Comparison of ENCODE assay signal across 8 cellular contexts in the genomic region with DNA sequence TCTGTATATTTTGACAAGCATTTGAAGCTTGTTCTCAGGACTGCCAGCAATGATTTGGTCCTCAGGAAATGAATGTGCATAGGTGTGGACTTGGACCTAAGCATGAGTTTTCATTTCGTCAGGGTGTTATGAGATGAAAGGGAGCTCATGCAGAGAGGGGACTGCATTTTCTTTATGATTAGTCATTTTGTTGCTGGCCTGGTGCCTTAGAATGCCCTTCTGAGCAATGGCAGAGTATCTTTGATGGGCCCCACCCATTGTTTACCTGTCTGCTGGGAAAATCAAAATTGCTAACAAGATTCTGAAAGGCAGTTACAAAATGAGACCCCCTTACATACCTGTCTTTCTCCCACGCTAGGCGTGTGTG. TPM values are rescaled to one million over a fixed set of nuclear protein-coding genes. Genes with fewer than 3 reads are reported as not detected.
DNase-seq lines count a peak whose midpoint lies in the region; ATAC-seq, FAIRE-seq and TF ChIP-seq lines count a peak whose summit lies in the region.

No MANE protein-coding gene starts in this region.

- H4K20me1 ChIP-seq in PC-3 (ENCODE audit: low read length) = no peaks in the 10 kb centered on the region

- POLR2A ChIA-PET in HEK293 (lab: Yijun Ruan, JAX) = no interaction called here
- POLR2A ChIA-PET in PC-3 (lab: Charles Lee; ENCODE audit: unreplicated experiment) = interaction anchor here (0.5 kb wide), 1 partner anchor 119 kb away, joined by 4 read pairs; no protein-coding TSS in a partner anchor

- CTCF ChIA-PET in HEK293 (lab: Yijun Ruan, JAX) = interaction anchor here (0.5 to 10.0 kb wide), 11 partner anchors 55 to 757 kb away, joined by 3 to 168 read pairs (median 5); a partner anchor contains a TSS
- CTCF ChIA-PET in PC-3 (lab: Charles Lee) = interaction anchor here (0.6 to 1.2 kb wide), 2 partner anchors 396 to 951 kb away, joined by 3 to 16 read pairs; no protein-coding TSS in a partner anchor

- TF ChIP-seq CTCF in HEK293 (tag by site-specific recombination; IDR thresholded peaks at IDR 0.05) = no peak
- TF ChIP-seq CTCF in PC-3 (conservative IDR thresholded peaks at IDR 0.05; ENCODE audit: low read depth, low read length) = no peak
- no peak for TF ChIP-seq CTCF in left lung (IDR thresholded peaks at IDR 0.05)

- peak overlapping the region; percentile 4; the same call in 1 of the 2 replicates for H2AFZ ChIP-seq in PC-3 (ENCODE audit: low read length)

- no peaks in the 10 kb centered on the region for H3K9me3 ChIP-seq in HEK293 (ENCODE audit: control insufficient read depth, insufficient read depth, low read depth, low read length)
- H3K9me3 ChIP-seq in PC-3 (ENCODE audit: low read length) = no peaks in the 10 kb centered on the region
- no peaks in the 10 kb centered on the region for H3K9me3 ChIP-seq in left lung

- H3K27ac ChIP-seq in HEK293 (ENCODE audit: extremely low read depth, low read depth, low read length) (no peak overlapping the region; the same call in 1 of the 2 replicates), PC-3 (ENCODE audit: low read length) (peak overlapping the region; percentile 97), left lung (peak overlapping the region; percentile 42 to 43)

- H3K9me2 ChIP-seq in PC-3 (replicated peaks; ENCODE audit: low read length) = no peaks in the 10 kb centered on the region

- no peak for TF ChIP-seq POLR2A in H54 (IDR thresholded peaks at IDR 0.05; ENCODE audit: low read depth, low read length)

- H3K27me3 ChIP-seq in PC-3 (ENCODE audit: low read length) = no peaks in the 10 kb centered on the region
- no peaks in the 10 kb centered on the region for H3K27me3 ChIP-seq in left lung

- no TSS peak for BruUV-seq in PC-3 (replicated peaks; lab: Mats Ljungman, UMichigan)

- FAIRE-seq in H54 (lab: Jason Lieb, UNC) = no peak

- H3F3A ChIP-seq in PC-3 (ENCODE audit: low read length, unreplicated experiment) = no peaks in the 10 kb centered on the region

- H3K4me3 ChIP-seq in HEK293 (ENCODE audit: low read depth, low read length) = no peak overlapping the region
- peak overlapping the region; percentile 51 for H3K4me3 ChIP-seq in PC-3 (ENCODE audit: low read length)
- H3K4me3 ChIP-seq in left lung = no peak overlapping the region

- H3K9ac ChIP-seq in PC-3 (ENCODE audit: low read length) = peak overlapping the region; percentile 75

- H3K36me3 ChIP-seq in HEK293 (ENCODE audit: control insufficient read depth in 2 of 2, insufficient read depth in 1 of 2, low read length in 2 of 2) = peaks cover 0 to 7% of the 10 kb centered on the region in 2 experiments; a peak in 1 of 3 replicates
- no peaks in the 10 kb centered on the region for H3K36me3 ChIP-seq in PC-3 (ENCODE audit: low read depth, low read length)
- peaks cover 0 to 16% of the 10 kb centered on the region in 2 donors for H3K36me3 ChIP-seq in left lung

- peaks cover 11% of the 10 kb centered on the region; the same call in 1 of the 2 replicates for H3K4me1 ChIP-seq in HEK293 (ENCODE audit: control insufficient read depth, insufficient read depth, low read length)
- H3K4me1 ChIP-seq in PC-3 (ENCODE audit: insufficient read depth, low read length) = peaks cover 28% of the 10 kb centered on the region
- peaks cover 6 to 20% of the 10 kb centered on the region in 2 donors for H3K4me1 ChIP-seq in left lung

- intact Hi-C loops in PC-3 (cut with micrococcal nuclease) (loop anchor here (2.0 kb wide), 2 partner anchors 735 to 743 kb away; no protein-coding TSS in a partner anchor), left lung (cut with DNase I) (loop anchor here in 1 of 2 donors (10.0 kb wide), 1 partner anchor 389 kb away; no protein-coding TSS in a partner anchor)

- no peaks in the 10 kb centered on the region for H3K79me2 ChIP-seq in PC-3 (ENCODE audit: low read length)

- H3K4me2 ChIP-seq in PC-3 (ENCODE audit: low read length) = peak overlapping the region; percentile 77

- ATAC-seq in GM18499 (IDR thresholded peaks at IDR 0.05; ENCODE audit: insufficient read depth, unreplicated experiment) (peak; percentile 40), PC-3 (peak; percentile 80), left lung (peak; percentile 42)

- DNase-seq in PC-3 (peak; percentile 87), left lung (no peak), COLO668 (lab: John Stamatoyannopoulos, UW; ENCODE audit: unreplicated experiment) (no peak), H54 (ENCODE audit: insufficient read length, low spot score) (no peak), NOMO-1 (lab: John Stamatoyannopoulos, UW; ENCODE audit: unreplicated experiment in 2 of 2) (no peak), NCI-H1436 treated with DMSO at 0.1 percent for 48 hours (lab: John Stamatoyannopoulos, UW) (no peak)

TF ChIP-seq in HEK293, 187 proteins besides CTCF, POLR2A, EP300 and RAD21:
- TF ChIP-seq ZFP69B (tag by site-specific recombination; IDR thresholded peaks at IDR 0.05) (peak; percentile 89), ZNF629 (tag by site-specific recombination; IDR thresholded peaks at IDR 0.05) (peak; percentile 10; the same call in 1 of the 2 replicates), GFI1B (tag by site-specific recombination; IDR thresholded peaks at IDR 0.05) (0 out of 2 replicates have a peak, but pooled peaks have one; percentile 32), ZNF311 (tag by site-specific recombination; IDR thresholded peaks at IDR 0.05; ENCODE audit: borderline replicate concordance) (no peak), ZIC2 (tag by site-specific recombination; IDR thresholded peaks at IDR 0.05) (no peak), FEZF1 (tag by site-specific recombination; IDR thresholded peaks at IDR 0.05) (peak; percentile 70)
- TF ChIP-seq, protein P1, sequence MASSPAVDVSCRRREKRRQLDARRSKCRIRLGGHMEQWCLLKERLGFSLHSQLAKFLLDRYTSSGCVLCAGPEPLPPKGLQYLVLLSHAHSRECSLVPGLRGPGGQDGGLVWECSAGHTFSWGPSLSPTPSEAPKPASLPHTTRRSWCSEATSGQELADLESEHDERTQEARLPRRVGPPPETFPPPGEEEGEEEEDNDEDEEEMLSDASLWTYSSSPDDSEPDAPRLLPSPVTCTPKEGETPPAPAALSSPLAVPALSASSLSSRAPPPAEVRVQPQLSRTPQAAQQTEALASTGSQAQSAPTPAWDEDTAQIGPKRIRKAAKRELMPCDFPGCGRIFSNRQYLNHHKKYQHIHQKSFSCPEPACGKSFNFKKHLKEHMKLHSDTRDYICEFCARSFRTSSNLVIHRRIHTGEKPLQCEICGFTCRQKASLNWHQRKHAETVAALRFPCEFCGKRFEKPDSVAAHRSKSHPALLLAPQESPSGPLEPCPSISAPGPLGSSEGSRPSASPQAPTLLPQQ (tag by site-specific recombination; IDR thresholded peaks at IDR 0.05) = peak; percentile 92

RNA-seq across cellular contexts. Expression of a gene that starts 51.5 kb away (rescaled TPM):
- total RNA-seq in PC-3 (2014; rRNA removed) (11.9 and 17.5 TPM in 2 replicates), left lung (10 to 100 TPM; 21.2 to 38.2 TPM)
